ENCODE assay signal across 8 cellular contexts in genomic region chr12:53299101-53299453, GRCh38. TPM values are rescaled to one million over a fixed set of nuclear protein-coding genes. Genes with fewer than 3 reads are reported as not detected.
DNase-seq lines count a peak whose midpoint lies in the region; ATAC-seq and TF ChIP-seq lines count a peak whose summit lies in the region.

No MANE protein-coding gene starts in this region.

- DNase-seq in GF-D8 (lab: John Stamatoyannopoulos, UW) = peak; percentile 65
- peak; percentile 45 to 80 (median 66) for DNase-seq in adrenal gland
- peak in 3 of 4 experiments; percentile 17 to 36 (median 20) for DNase-seq in stimulated activated CD4-positive, alpha-beta T cell treated with anti-CD3 and anti-CD28 coated beads, Interleukin-1b, Interleukin-23, amount 100 ng/mL, for 24 hours (ENCODE audit: low read depth in 4 of 4, low spot score in 1 of 4)
- no peak for DNase-seq in activated gamma-delta T cell treated with Interleukin-2 at 50 U/mL for 16 hours
- no peak for DNase-seq in NCI-H128 (lab: John Stamatoyannopoulos, UW; ENCODE audit: unreplicated experiment)

- no peaks in the 10 kb centered on the region for H4K20me1 ChIP-seq in OCI-LY3 (ENCODE audit: insufficient read depth, low read length)

- peaks cover 38% of the 10 kb centered on the region for H3K79me2 ChIP-seq in OCI-LY3 (ENCODE audit: low read length)

- H3K4me2 ChIP-seq in OCI-LY3 (ENCODE audit: low read length) = peak overlapping the region; percentile 96

- TF ChIP-seq POLR2A in adrenal gland (IDR thresholded peaks at IDR 0.05) = no peak

- H3K4me1 ChIP-seq in OCI-LY3 (ENCODE audit: low read length) = peaks cover 27% of the 10 kb centered on the region
- peaks cover 12 to 71% of the 10 kb centered on the region in 2 donors for H3K4me1 ChIP-seq in adrenal gland (replicated peaks in 1 of 2)
- H3K4me1 ChIP-seq in iPS-15b (ENCODE audit: control insufficient read depth, insufficient read depth, low read length) = no peaks in the 10 kb centered on the region

- H2AFZ ChIP-seq in OCI-LY3 (ENCODE audit: low read depth, low read length) = no peak overlapping the region

- no peak for TF ChIP-seq CTCF in OCI-LY3 (IDR thresholded peaks at IDR 0.05; ENCODE audit: low read depth, low read length)
- TF ChIP-seq CTCF in adrenal gland (IDR thresholded peaks at IDR 0.05) = peak in 1 of 6 experiments; percentile 10

- H3K4me3 ChIP-seq in OCI-LY3 (ENCODE audit: low read length) (peak overlapping the region; percentile 88), adrenal gland (peak overlapping the region in 2 of 4 donors; percentile 74 to 84), iPS-15b (ENCODE audit: low read depth, low read length) (peak overlapping the region; percentile 96)

- H3K9ac ChIP-seq in OCI-LY3 (ENCODE audit: low read length) (no peak overlapping the region), iPS-15b (ENCODE audit: low read depth, low read length) (no peak overlapping the region)

- 20 to 38% (median 27%) methylated on average over 5 of the region's 5 CpGs for WGBS in adrenal gland, 4 donors

- H3K9me3 ChIP-seq in OCI-LY3 (ENCODE audit: insufficient read depth, low read length) (no peaks in the 10 kb centered on the region), adrenal gland (replicated peaks in 1 of 3) (no peaks in the 10 kb centered on the region), iPS-15b (ENCODE audit: control insufficient read depth, insufficient read depth, low read length) (no peaks in the 10 kb centered on the region)

- ATAC-seq in HG02885 (IDR thresholded peaks at IDR 0.05; ENCODE audit: poor library complexity, unreplicated experiment) = no peak

- no peaks in the 10 kb centered on the region for H3K27me3 ChIP-seq in OCI-LY3 (ENCODE audit: low read depth, low read length)
- no peaks in the 10 kb centered on the region for H3K27me3 ChIP-seq in adrenal gland
- no peaks in the 10 kb centered on the region for H3K27me3 ChIP-seq in iPS-15b (ENCODE audit: control insufficient read depth, insufficient read depth, low read length)

- peak overlapping the region; percentile 38 for H3K27ac ChIP-seq in OCI-LY3 (ENCODE audit: low read length)
- H3K27ac ChIP-seq in adrenal gland = peak overlapping the region; percentile 3 to 95 (median 80)

- intact Hi-C loops in adrenal gland (cut with DNase I) = no loop called here

- H3K36me3 ChIP-seq in OCI-LY3 (replicated peaks; ENCODE audit: low read depth, low read length) = peaks cover 26% of the 10 kb centered on the region
- peaks cover 0 to 37% of the 10 kb centered on the region in 2 donors for H3K36me3 ChIP-seq in adrenal gland (replicated peaks in 1 of 2)
- H3K36me3 ChIP-seq in iPS-15b (ENCODE audit: control insufficient read depth, insufficient read depth, low read length) = peaks cover 18% of the 10 kb centered on the region

RNA-seq across cellular contexts. Expression of gene MYG1, which starts 0.4 kb away (rescaled TPM):
- total RNA-seq in adrenal gland = 10 to 100 TPM; 56.8 to 94.9 (median 69.6) TPM
- 100 to 1,000 TPM in 2 of 3 donors, 10 to 100 TPM in 1; 45.9 to 240 (median 220) TPM for polyA plus RNA-seq in adrenal gland

RNA-seq across cellular contexts. Expression of gene PFDN5, which starts 3.7 kb away (rescaled TPM):
- 100 to 1,000 TPM; 501 to 966 (median 676) TPM for total RNA-seq in adrenal gland
- polyA plus RNA-seq in adrenal gland = 1,000 to 10,000 TPM in 2 of 3 donors, 100 to 1,000 TPM in 1; 840 to 2,052 (median 2,012) TPM

RNA-seq across cellular contexts. Expression of gene AAAS, which starts 22.3 kb away (rescaled TPM):
- 100 to 1,000 TPM in 2 of 8 donors, 10 to 100 TPM in 6; 50.1 to 108 (median 82.4) TPM for total RNA-seq in adrenal gland
- 100 to 1,000 TPM in 2 of 3 donors, 10 to 100 TPM in 1; 59.2 to 210 (median 172) TPM for polyA plus RNA-seq in adrenal gland

RNA-seq across cellular contexts. Expression of gene ESPL1, which starts 31.0 kb away (rescaled TPM):
- total RNA-seq in adrenal gland = 1 to 10 TPM in 5 of 8 donors, under 1 TPM in 3; 0.69 to 4.1 (median 1.4) TPM
- polyA plus RNA-seq in adrenal gland = under 1 TPM; 0.56 to 0.81 (median 0.79) TPM

RNA-seq across cellular contexts. Expression of gene SP7, which starts 37.1 kb away (rescaled TPM):
- total RNA-seq in adrenal gland = not detected
- under 1 TPM in 1 of 3 donors, not detected in 2; 0.03 TPM for polyA plus RNA-seq in adrenal gland

Comparison
In these comparisons a context has a peak if more than half of its experiments do, and no peak if none do; other contexts are left out.
1. DNase-seq: peak in GF-D8 (single experiment), adrenal gland (7 of 7) and stimulated activated CD4-positive, alpha-beta T cell treated with anti-CD3 and anti-CD28 coated beads, Interleukin-1b, Interleukin-23, amount 100 ng/mL, for 24 hours (3 of 4); none in activated gamma-delta T cell treated with Interleukin-2 at 50 U/mL for 16 hours (single experiment) and NCI-H128 (single experiment).